Comparison of ENCODE assay signal across 8 cellular contexts in genomic region chr9:119961774-119962408, GRCh38.
A peak's percentile ranks its signal among the peaks of the same experiment; 100 is the strongest.
DNase-seq lines count a peak whose midpoint lies in the region; ATAC-seq and TF ChIP-seq lines count a peak whose summit lies in the region.

No MANE protein-coding gene starts in this region.

- H3K4me3 ChIP-seq in smooth muscle cell (no peak overlapping the region), SJCRH30 (no peak overlapping the region)

- no peak overlapping the region for H3K9ac ChIP-seq in smooth muscle cell (ENCODE audit: low read depth)

- H3K27ac ChIP-seq in smooth muscle cell (ENCODE audit: low read depth) (no peak overlapping the region), SJCRH30 (no peak overlapping the region)

- intact Hi-C loops in Right ventricle myocardium inferior (cut with DNase I): no loop called here
- intact Hi-C loops in cardiac septum (cut with DNase I): no loop called here

- H3K27me3 ChIP-seq in smooth muscle cell (ENCODE audit: low read depth): no peaks in the 10 kb centered on the region
- no peaks in the 10 kb centered on the region for H3K27me3 ChIP-seq in SJCRH30

- no peaks in the 10 kb centered on the region for H3F3A ChIP-seq in smooth muscle cell (ENCODE audit: low read depth)

- DNase-seq in Right ventricle myocardium inferior (ENCODE audit: missing footprints) (peak; percentile 68), cardiac septum (ENCODE audit: low spot score) (no peak), SK-N-DZ (ENCODE audit: low spot score) (peak; percentile 20), globus pallidus (ENCODE audit: low spot score) (peak; percentile 5), smooth muscle cell (lab: John Stamatoyannopoulos, UW; ENCODE audit: unreplicated experiment) (peak; percentile 2), NCI-H146 treated with DMSO at 0.1 percent for 48 hours (lab: John Stamatoyannopoulos, UW; ENCODE audit: unreplicated experiment) (no peak), NCI-H345 (lab: John Stamatoyannopoulos, UW) (no peak), SJCRH30 (no peak)

- WGBS in smooth muscle cell (ENCODE audit: low lambda C conversion rate): 40% methylated on average over 19 of the region's 19 CpGs

- no peaks in the 10 kb centered on the region for H3K79me2 ChIP-seq in smooth muscle cell (ENCODE audit: low read depth)

- H3K36me3 ChIP-seq in smooth muscle cell (ENCODE audit: low read depth) (no peaks in the 10 kb centered on the region), SJCRH30 (no peaks in the 10 kb centered on the region)

- H3K9me3 ChIP-seq in smooth muscle cell (replicated peaks; ENCODE audit: low read depth) (no peaks in the 10 kb centered on the region), SJCRH30 (replicated peaks) (peaks cover under 1% of the 10 kb centered on the region; the same call in 1 of the 2 replicates)

- no peak overlapping the region for H2AFZ ChIP-seq in smooth muscle cell (ENCODE audit: low read depth)

- H3K4me2 ChIP-seq in smooth muscle cell: no peak overlapping the region

- H4K20me1 ChIP-seq in smooth muscle cell (ENCODE audit: low read depth): no peaks in the 10 kb centered on the region

- ATAC-seq in Right ventricle myocardium inferior: no peak

- peaks cover 5% of the 10 kb centered on the region for H3K4me1 ChIP-seq in smooth muscle cell (ENCODE audit: low read depth)
- peaks cover 22% of the 10 kb centered on the region for H3K4me1 ChIP-seq in SJCRH30

- TF ChIP-seq CTCF in smooth muscle cell (IDR thresholded peaks at IDR 0.05; ENCODE audit: borderline replicate concordance, insufficient read depth, poor library complexity, severe bottlenecking): peak; percentile 76

Comparison
In these comparisons a context has a peak if more than half of its experiments do, and no peak if none do; other contexts are left out.
1. DNase-seq: peak in Right ventricle myocardium inferior (single experiment), SK-N-DZ (single experiment), globus pallidus (single experiment) and smooth muscle cell (single experiment); none in cardiac septum (single experiment), NCI-H146 treated with DMSO at 0.1 percent for 48 hours (single experiment), NCI-H345 (single experiment) and SJCRH30 (0 of 2).